28 cellular contexts compared by ENCODE assay signal in genomic region chr12:90166671-90167070, GRCh38.
"Had no signal": no experiment of that assay in that cellular context is flagged by ENCODE, and none has a peak within 500 bp of the region (broad histone marks: within the 10 kb centered on the region; RNA-seq: fewer than 3 reads in every experiment).

No MANE protein-coding gene starts in this region.

- H3K36me3 Mint-ChIP-seq: activated naive CD4-positive, alpha-beta T cell treated with anti-CD3 and anti-CD28 coated beads, Interleukin-2, amount 50 U/mL, for 24 hours; activated naive CD8-positive, alpha-beta T cell treated with anti-CD3 and anti-CD28 coated beads, Interleukin-2, amount 10 ng/mL, durations not matched to agents 7 days and 5 days had no signal

- H3K4me1 Mint-ChIP-seq: activated CD4-positive, alpha-beta T cell treated with anti-CD3 and anti-CD28 coated beads for 36 hours; activated CD4-positive, alpha-beta T cell treated with anti-CD3 and anti-CD28 coated beads, Interleukin-2, amount 10 ng/mL, durations not matched to agents 7 days and 5 days; activated naive CD4-positive, alpha-beta T cell treated with anti-CD3 and anti-CD28 coated beads, Interleukin-2, amount 50 U/mL, for 24 hours; activated naive CD8-positive, alpha-beta T cell treated with anti-CD3 and anti-CD28 coated beads, Interleukin-2, amount 10 ng/mL, durations not matched to agents 7 days and 5 days had no signal

- FAIRE-seq: TTC549 had no signal

- H3K9me3 ChIP-seq: ascending aorta, Peyer's patch, SJSA1, SK-N-SH had no signal

- H3K4me3 Mint-ChIP-seq: activated CD4-positive, alpha-beta T cell treated with anti-CD3 and anti-CD28 coated beads for 36 hours; activated CD4-positive, alpha-beta T cell treated with anti-CD3 and anti-CD28 coated beads, Interleukin-2, amount 10 ng/mL, durations not matched to agents 7 days and 5 days; activated CD8-positive, alpha-beta T cell treated with anti-CD3 and anti-CD28 coated beads, Interleukin-2, amount 10 ng/mL, durations not matched to agents 7 days and 5 days; activated naive CD4-positive, alpha-beta T cell treated with anti-CD3 and anti-CD28 coated beads, Interleukin-2, amount 50 U/mL, for 24 hours; activated naive CD8-positive, alpha-beta T cell treated with anti-CD3 and anti-CD28 coated beads, Interleukin-2, amount 10 ng/mL, durations not matched to agents 7 days and 5 days; activated T-cell treated with anti-CD3 and anti-CD28 coated beads, Interleukin-2, amount 50 U/mL, for 24 hours; T-helper 1 cell treated with Interleukin-12 subunit alpha and Interleukin-12 subunit beta and Interleukin-4 antibody, amounts not matched to agents 30 μg/mL and 1 μg/mL, for 36 hours; T-helper 2 cell treated with Interferon-gamma antibody and Interleukin-4, amounts not matched to agents 5 μg/mL and 100 μg/mL, for 36 hours; WTC11 had no signal

- H3K4me1 ChIP-seq: ascending aorta, Peyer's patch, SJSA1 had no signal

- H3K36me3 ChIP-seq: ascending aorta, Peyer's patch, SJSA1 had no signal

- H3K27ac ChIP-seq: ascending aorta, Peyer's patch, SJSA1 had no signal

- H3K4me3 ChIP-seq: ascending aorta, Peyer's patch, SJSA1 had no signal

- H3K27me3 Mint-ChIP-seq: activated CD4-positive, alpha-beta T cell treated with anti-CD3 and anti-CD28 coated beads for 36 hours; activated CD4-positive, alpha-beta T cell treated with anti-CD3 and anti-CD28 coated beads, Interleukin-2, amount 10 ng/mL, durations not matched to agents 7 days and 5 days; activated naive CD4-positive, alpha-beta T cell treated with anti-CD3 and anti-CD28 coated beads, Interleukin-2, amount 50 U/mL, for 24 hours; activated T-cell treated with anti-CD3 and anti-CD28 coated beads, Interleukin-2, amount 50 U/mL, for 24 hours had no signal

- H3K27ac Mint-ChIP-seq: activated CD4-positive, alpha-beta T cell treated with anti-CD3 and anti-CD28 coated beads for 36 hours; activated CD4-positive, alpha-beta T cell treated with anti-CD3 and anti-CD28 coated beads, Interleukin-2, amount 10 ng/mL, durations not matched to agents 7 days and 5 days; activated CD8-positive, alpha-beta T cell treated with anti-CD3 and anti-CD28 coated beads, Interleukin-2, amount 10 ng/mL, durations not matched to agents 7 days and 5 days; activated naive CD4-positive, alpha-beta T cell treated with anti-CD3 and anti-CD28 coated beads, Interleukin-2, amount 50 U/mL, for 24 hours; activated naive CD8-positive, alpha-beta T cell treated with anti-CD3 and anti-CD28 coated beads, Interleukin-2, amount 10 ng/mL, durations not matched to agents 7 days and 5 days; activated T-cell treated with anti-CD3 and anti-CD28 coated beads, Interleukin-2, amount 50 U/mL, for 24 hours; activated T-helper 2 cell treated with anti-CD3 and anti-CD28 coated beads, Interferon-gamma antibody, Interleukin-2, Interleukin-4, amounts not matched to agents 10 μg/mL and 5 μg/mL and 100 μg/mL, durations not matched to agents 14 hours and 24 hours and 36 hours; T-helper 1 cell treated with Interleukin-12 subunit alpha and Interleukin-12 subunit beta and Interleukin-4 antibody, amounts not matched to agents 30 μg/mL and 1 μg/mL, for 36 hours; T-helper 2 cell treated with Interferon-gamma antibody and Interleukin-4, amounts not matched to agents 5 μg/mL and 100 μg/mL, for 36 hours; WTC11 had no signal

- H3K27me3 ChIP-seq: ascending aorta, Peyer's patch, SJSA1 had no signal

- H3K9me3 Mint-ChIP-seq: activated naive CD4-positive, alpha-beta T cell treated with anti-CD3 and anti-CD28 coated beads, Interleukin-2, amount 50 U/mL, for 24 hours; activated naive CD8-positive, alpha-beta T cell treated with anti-CD3 and anti-CD28 coated beads, Interleukin-2, amount 10 ng/mL, durations not matched to agents 7 days and 5 days; activated T-cell treated with anti-CD3 and anti-CD28 coated beads, Interleukin-2, amount 50 U/mL, for 24 hours; activated T-helper 2 cell treated with anti-CD3 and anti-CD28 coated beads, Interferon-gamma antibody, Interleukin-2, Interleukin-4, amounts not matched to agents 10 μg/mL and 5 μg/mL and 100 μg/mL, durations not matched to agents 14 hours and 24 hours and 36 hours; T-helper 1 cell treated with Interleukin-12 subunit alpha and Interleukin-12 subunit beta and Interleukin-4 antibody, amounts not matched to agents 30 μg/mL and 1 μg/mL, for 36 hours; T-helper 2 cell treated with Interferon-gamma antibody and Interleukin-4, amounts not matched to agents 5 μg/mL and 100 μg/mL, for 36 hours had no signal

- DNase-seq: activated CD4-positive, alpha-beta T cell treated with anti-CD3 and anti-CD28 coated beads for 36 hours; activated CD4-positive, alpha-beta T cell treated with anti-CD3 and anti-CD28 coated beads, Interleukin-2, amount 10 ng/mL, durations not matched to agents 7 days and 5 days; activated CD4-positive, alpha-beta T cell treated with anti-CD3 and anti-CD28 coated beads, Interleukin-2, amount 50 U/mL, for 48 hours; activated CD8-positive, alpha-beta T cell treated with anti-CD3 and anti-CD28 coated beads, Interleukin-2, amount 10 ng/mL, durations not matched to agents 7 days and 5 days; activated gamma-delta T cell; activated naive CD4-positive, alpha-beta T cell treated with Interleukin-2 at 50 U/mL for 16 hours; activated naive CD8-positive, alpha-beta T cell treated with anti-CD3 and anti-CD28 coated beads, Interleukin-2, amount 10 ng/mL, durations not matched to agents 7 days and 5 days; activated T-cell treated with anti-CD3 and anti-CD28 coated beads, Interleukin-2, amount 50 U/mL, for 24 hours; central memory CD4-positive, alpha-beta T cell; NCI-H1105; NCI-H1417 treated with DMSO at 0.1 percent for 48 hours; NCI-H1930; NCI-H2081 treated with DMSO at 0.1 percent for 48 hours; NCI-H510A; NCI-H526 treated with DMSO at 0.1 percent for 48 hours; NCI-H774; Peyer's patch; RPMI8226; SHP77 treated with DMSO at 0.1 percent for 48 hours; SK-N-SH had no signal
